8 cellular contexts compared by ENCODE assay signal in the genomic region with DNA sequence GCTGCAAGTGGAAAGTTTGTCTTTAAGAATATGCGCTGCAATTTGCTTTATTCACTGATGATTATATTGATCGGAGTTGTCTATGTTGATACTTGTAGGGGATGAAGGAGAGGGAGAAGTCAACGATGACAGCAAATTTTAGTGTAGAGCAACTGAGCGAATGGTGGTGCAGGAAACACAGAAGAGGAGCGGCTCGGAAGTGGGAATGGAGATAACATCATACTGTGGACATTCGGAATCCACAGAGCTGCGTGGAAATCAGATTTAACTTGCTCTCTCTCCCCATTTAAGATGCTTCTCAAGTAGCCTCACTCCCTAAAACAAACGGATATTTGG.
DNase-seq lines count a peak whose midpoint lies in the region; ATAC-seq and TF ChIP-seq lines count a peak whose summit lies in the region.

No MANE protein-coding gene starts in this region.

- H3K9me3 Mint-ChIP-seq in dendritic cell treated with granulocyte-macrophage colony-stimulating factor and Interleukin-4, amounts not matched to agents 40 ng/mL and 50 ng/mL, for 4 days, result no peaks in the 10 kb centered on the region
- no peaks in the 10 kb centered on the region for H3K9me3 Mint-ChIP-seq in nephron progenitor cell

- TF ChIP-seq CTCF in nephron progenitor cell (IDR thresholded peaks at IDR 0.05), result no peak

- intact Hi-C loops in dendritic cell treated with granulocyte-macrophage colony-stimulating factor and Interleukin-4, amounts not matched to agents 40 ng/mL and 50 ng/mL, for 4 days (cut with micrococcal nuclease), result loop anchor here (1.0 kb wide), 2 partner anchors 24 to 53 kb away; a partner anchor contains a TSS

- no peaks in the 10 kb centered on the region for H3K9me3 ChIP-seq in BLaER1
- H3K9me3 ChIP-seq in KOPT-K1 (ENCODE audit: insufficient read depth, low read length, poor library complexity, severe bottlenecking), result no peaks in the 10 kb centered on the region

- H3K4me2 ChIP-seq in BLaER1, result peak overlapping the region; percentile 91

- H3K4me3 ChIP-seq in BLaER1, result peak overlapping the region; percentile 76

- H3K4me1 Mint-ChIP-seq in dendritic cell treated with granulocyte-macrophage colony-stimulating factor and Interleukin-4, amounts not matched to agents 40 ng/mL and 50 ng/mL, for 4 days (ENCODE audit: low read depth), result peaks cover 34% of the 10 kb centered on the region
- peaks cover 54% of the 10 kb centered on the region for H3K4me1 Mint-ChIP-seq in nephron progenitor cell

- no peaks in the 10 kb centered on the region for H3K27me3 ChIP-seq in BLaER1

- H3K36me3 ChIP-seq in BLaER1 (peaks cover 29% of the 10 kb centered on the region), KOPT-K1 (ENCODE audit: insufficient read depth, low read length) (peaks cover 23% of the 10 kb centered on the region)

- peak overlapping the region; percentile 88 for H3K9ac ChIP-seq in BLaER1

- peaks cover 31% of the 10 kb centered on the region; the same call in 1 of the 2 replicates for H4K20me1 ChIP-seq in BLaER1

- H3K27ac ChIP-seq in BLaER1 (peak overlapping the region; percentile 88), KOPT-K1 (ENCODE audit: low read depth, low read length, poor library complexity, severe bottlenecking) (peak overlapping the region; percentile 92)

- no peaks in the 10 kb centered on the region for H3K27me3 Mint-ChIP-seq in dendritic cell treated with granulocyte-macrophage colony-stimulating factor and Interleukin-4, amounts not matched to agents 40 ng/mL and 50 ng/mL, for 4 days
- peaks cover 3% of the 10 kb centered on the region for H3K27me3 Mint-ChIP-seq in nephron progenitor cell (ENCODE audit: low read depth, poor library complexity)

- ATAC-seq in HG03108 (IDR thresholded peaks at IDR 0.05; ENCODE audit: unreplicated experiment), result no peak

- DNase-seq in nephron progenitor cell (no peak), NCI-H1417 (lab: John Stamatoyannopoulos, UW) (no peak), iPS-NIHi7 (ENCODE audit: extremely low spot score) (no peak), T1000 (lab: John Stamatoyannopoulos, UW) (no peak)

- H3K4me1 ChIP-seq in BLaER1, result peaks cover 30% of the 10 kb centered on the region

- peak overlapping the region; percentile 87 for H3K4me3 Mint-ChIP-seq in dendritic cell treated with granulocyte-macrophage colony-stimulating factor and Interleukin-4, amounts not matched to agents 40 ng/mL and 50 ng/mL, for 4 days
- H3K4me3 Mint-ChIP-seq in nephron progenitor cell, result peak overlapping the region; percentile 96

- peak overlapping the region; percentile 92 for H3K27ac Mint-ChIP-seq in dendritic cell treated with granulocyte-macrophage colony-stimulating factor and Interleukin-4, amounts not matched to agents 40 ng/mL and 50 ng/mL, for 4 days
- H3K27ac Mint-ChIP-seq in nephron progenitor cell, result peak overlapping the region; percentile 70

- peaks cover 33% of the 10 kb centered on the region for H3K36me3 Mint-ChIP-seq in dendritic cell treated with granulocyte-macrophage colony-stimulating factor and Interleukin-4, amounts not matched to agents 40 ng/mL and 50 ng/mL, for 4 days (ENCODE audit: low read depth)
- peaks cover 24% of the 10 kb centered on the region for H3K36me3 Mint-ChIP-seq in nephron progenitor cell (ENCODE audit: low read depth)
